Comparison of ENCODE assay signal across 8 cellular contexts in the genomic region with DNA sequence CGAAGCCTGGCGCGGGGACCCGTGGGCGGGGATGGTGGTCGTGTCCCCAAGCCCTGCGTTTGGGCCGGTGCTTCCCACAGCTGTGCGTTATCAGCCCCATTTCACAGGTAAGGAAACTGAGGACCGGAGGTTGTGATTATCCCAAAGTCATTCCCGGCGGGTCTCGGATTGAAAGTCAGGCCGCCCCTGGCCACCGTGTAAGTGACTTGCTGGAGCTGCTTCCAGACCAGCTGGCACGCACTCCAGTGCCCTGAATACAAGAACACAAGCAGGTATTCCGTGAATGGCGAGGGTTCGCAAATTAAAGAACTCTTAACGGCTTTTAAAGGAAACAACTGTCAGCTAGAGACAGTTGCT. TPM values are rescaled to one million over a fixed set of nuclear protein-coding genes. Genes with fewer than 3 reads are reported as not detected.
A peak's percentile ranks its signal among the peaks of the same experiment; 100 is the strongest.
DNase-seq lines count a peak whose midpoint lies in the region; ATAC-seq, FAIRE-seq and TF ChIP-seq lines count a peak whose summit lies in the region.

No MANE protein-coding gene starts in this region.

- H3K4me3 Mint-ChIP-seq in CD4-positive, CD25-positive, alpha-beta regulatory T cell: peak overlapping the region; percentile 90 to 97 (median 92)
- peak overlapping the region; percentile 85 for H3K4me3 Mint-ChIP-seq in astrocyte (ENCODE audit: unreplicated experiment)
- peak overlapping the region; percentile 94 to 95 for H3K4me3 Mint-ChIP-seq in stimulated activated naive CD8-positive, alpha-beta T cell treated with anti-CD3 and anti-CD28 coated beads, Interleukin-15, amount 100 ng/mL, for 72 hours

- DNase-seq in CD4-positive, CD25-positive, alpha-beta regulatory T cell: peak in 1 of 3 donors; percentile 54
- DNase-seq in astrocyte (ENCODE audit: low read depth): peak; percentile 11
- peak; percentile 16 for DNase-seq in iris pigment epithelial cell (ENCODE audit: low read depth)
- no peak for DNase-seq in stimulated activated naive CD8-positive, alpha-beta T cell treated with anti-CD3 and anti-CD28 coated beads, Interleukin-15, amount 100 ng/mL, for 72 hours

- peaks cover 0 to 2% (median 0%) of the 10 kb centered on the region in 7 donors for H3K9me3 Mint-ChIP-seq in CD4-positive, CD25-positive, alpha-beta regulatory T cell
- H3K9me3 Mint-ChIP-seq in astrocyte (ENCODE audit: unreplicated experiment): no peaks in the 10 kb centered on the region
- no peaks in the 10 kb centered on the region for H3K9me3 Mint-ChIP-seq in stimulated activated naive CD8-positive, alpha-beta T cell treated with anti-CD3 and anti-CD28 coated beads, Interleukin-15, amount 100 ng/mL, for 72 hours

- no peak for ATAC-seq in CD4-positive, CD25-positive, alpha-beta regulatory T cell (ENCODE audit: low read depth in 2 of 2)
- peak; percentile 13 for ATAC-seq in GM19324 (IDR thresholded peaks at IDR 0.05; ENCODE audit: low FRiP score, unreplicated experiment)
- ATAC-seq in stimulated activated naive CD8-positive, alpha-beta T cell treated with anti-CD3 and anti-CD28 coated beads, Interleukin-15, amount 100 ng/mL, for 72 hours: peak; percentile 2
- no peak for ATAC-seq in GM18907 (IDR thresholded peaks at IDR 0.05; ENCODE audit: unreplicated experiment)
- ATAC-seq in HG02759 (IDR thresholded peaks at IDR 0.05; ENCODE audit: unreplicated experiment): no peak

- peaks cover 10 to 44% (median 27%) of the 10 kb centered on the region in 4 donors for H3K4me1 Mint-ChIP-seq in CD4-positive, CD25-positive, alpha-beta regulatory T cell
- peaks cover 4% of the 10 kb centered on the region for H3K4me1 Mint-ChIP-seq in astrocyte (ENCODE audit: low read depth, unreplicated experiment)
- peaks cover 27% of the 10 kb centered on the region for H3K4me1 Mint-ChIP-seq in stimulated activated naive CD8-positive, alpha-beta T cell treated with anti-CD3 and anti-CD28 coated beads, Interleukin-15, amount 100 ng/mL, for 72 hours

- H3K36me3 ChIP-seq in CD4-positive, CD25-positive, alpha-beta regulatory T cell (ENCODE audit: control insufficient read depth, insufficient read depth, low read length): no peaks in the 10 kb centered on the region
- H3K36me3 ChIP-seq in HUES48 (ENCODE audit: control insufficient read depth, insufficient read depth, low read length) (peaks cover 4% of the 10 kb centered on the region; the same call in 1 of the 2 replicates), astrocyte (ENCODE audit: insufficient read depth, low read length) (no peaks in the 10 kb centered on the region)

- TF ChIP-seq CTCF in astrocyte (IDR thresholded peaks at IDR 0.05; ENCODE audit: insufficient read depth, low read depth, low read length): no peak

- H3K4me3 ChIP-seq in CD4-positive, CD25-positive, alpha-beta regulatory T cell (ENCODE audit: low read depth, low read length): peak overlapping the region; percentile 84
- H3K4me3 ChIP-seq in HUES48 (ENCODE audit: low read depth, low read length) (peak overlapping the region; percentile 98), astrocyte (ENCODE audit: insufficient read depth, low read depth, low read length) (peak overlapping the region; percentile 72)

- H3K4me1 ChIP-seq in CD4-positive, CD25-positive, alpha-beta regulatory T cell (ENCODE audit: control insufficient read depth, insufficient read depth, low read length, poor library complexity, severe bottlenecking): peaks cover 21% of the 10 kb centered on the region
- H3K4me1 ChIP-seq in HUES48 (ENCODE audit: control insufficient read depth, insufficient read depth, low read length) (peaks cover 4% of the 10 kb centered on the region; the same call in 1 of the 2 replicates), astrocyte (ENCODE audit: insufficient read depth, low read length) (peaks cover 5% of the 10 kb centered on the region)

- H3K36me3 Mint-ChIP-seq in CD4-positive, CD25-positive, alpha-beta regulatory T cell: no peaks in the 10 kb centered on the region
- no peaks in the 10 kb centered on the region for H3K36me3 Mint-ChIP-seq in astrocyte (ENCODE audit: low read depth, unreplicated experiment)

- H2AFZ ChIP-seq in astrocyte (ENCODE audit: low read depth, low read length): peak overlapping the region; percentile 94

- no peaks in the 10 kb centered on the region for H3K27me3 ChIP-seq in CD4-positive, CD25-positive, alpha-beta regulatory T cell (ENCODE audit: control insufficient read depth, insufficient read depth, low read length)
- H3K27me3 ChIP-seq in HUES48 (ENCODE audit: control insufficient read depth, insufficient read depth, low read length) (no peaks in the 10 kb centered on the region), astrocyte (ENCODE audit: insufficient read depth, low read length) (no peaks in the 10 kb centered on the region)

- H4K20me1 ChIP-seq in astrocyte (ENCODE audit: insufficient read depth, low read length): no peaks in the 10 kb centered on the region

- H3K4me2 ChIP-seq in astrocyte (ENCODE audit: low read length): peak overlapping the region; percentile 89

- no peaks in the 10 kb centered on the region for H3K9me3 ChIP-seq in CD4-positive, CD25-positive, alpha-beta regulatory T cell (ENCODE audit: control insufficient read depth in 2 of 2, low read length in 2 of 2)
- H3K9me3 ChIP-seq in HUES48 (ENCODE audit: control insufficient read depth, insufficient read depth, low read length): no peaks in the 10 kb centered on the region
- no peaks in the 10 kb centered on the region for H3K9me3 ChIP-seq in astrocyte (ENCODE audit: insufficient read depth, low read depth, low read length)

- no peak for FAIRE-seq in astrocyte (lab: Jason Lieb, UNC)

- H3K9ac ChIP-seq in HUES48 (ENCODE audit: low read depth, low read length): peak overlapping the region; percentile 99
- H3K9ac ChIP-seq in astrocyte (ENCODE audit: low read length): peak overlapping the region; percentile 95

- no peaks in the 10 kb centered on the region for H3K27me3 Mint-ChIP-seq in CD4-positive, CD25-positive, alpha-beta regulatory T cell
- H3K27me3 Mint-ChIP-seq in astrocyte (ENCODE audit: low read depth, unreplicated experiment): no peaks in the 10 kb centered on the region
- no peaks in the 10 kb centered on the region for H3K27me3 Mint-ChIP-seq in stimulated activated naive CD8-positive, alpha-beta T cell treated with anti-CD3 and anti-CD28 coated beads, Interleukin-15, amount 100 ng/mL, for 72 hours

- peak overlapping the region; percentile 89 to 94 (median 91) for H3K27ac Mint-ChIP-seq in CD4-positive, CD25-positive, alpha-beta regulatory T cell
- H3K27ac Mint-ChIP-seq in astrocyte (ENCODE audit: unreplicated experiment): peak overlapping the region; percentile 34
- peak overlapping the region; percentile 92 to 100 for H3K27ac Mint-ChIP-seq in stimulated activated naive CD8-positive, alpha-beta T cell treated with anti-CD3 and anti-CD28 coated beads, Interleukin-15, amount 100 ng/mL, for 72 hours

- H3K79me2 ChIP-seq in astrocyte (ENCODE audit: insufficient read depth, low read length): peaks cover 31% of the 10 kb centered on the region

- peak overlapping the region; percentile 85 for H3K27ac ChIP-seq in CD4-positive, CD25-positive, alpha-beta regulatory T cell (ENCODE audit: insufficient read depth, low read length, poor library complexity, severe bottlenecking)
- peak overlapping the region; percentile 97 for H3K27ac ChIP-seq in HUES48 (ENCODE audit: low read depth, low read length)
- peak overlapping the region; percentile 91 for H3K27ac ChIP-seq in astrocyte (ENCODE audit: low read depth, low read length)

RNA-seq across cellular contexts. Expression of a gene that starts 0.7 kb away (rescaled TPM):
- 34.5 TPM for total RNA-seq in CD4-positive, CD25-positive, alpha-beta regulatory T cell
- 10 to 100 TPM; 29.9 to 39.5 (median 34.3) TPM for polyA plus RNA-seq in CD4-positive, CD25-positive, alpha-beta regulatory T cell
- total RNA-seq in astrocyte: 21.1 and 22.6 TPM in 2 replicates

RNA-seq across cellular contexts. Expression of a gene that starts 46.5 kb away (rescaled TPM):
- total RNA-seq in CD4-positive, CD25-positive, alpha-beta regulatory T cell: 52.0 TPM
- 10 to 100 TPM; 42.7 to 59.7 (median 56.7) TPM for polyA plus RNA-seq in CD4-positive, CD25-positive, alpha-beta regulatory T cell
- total RNA-seq in astrocyte: 9.5 and 13.1 TPM in 2 replicates

Comparison
In these comparisons a context has a peak if more than half of its experiments do, and no peak if none do; other contexts are left out.
1. ATAC-seq: peak in GM19324 (single experiment) and stimulated activated naive CD8-positive, alpha-beta T cell treated with anti-CD3 and anti-CD28 coated beads, Interleukin-15, amount 100 ng/mL, for 72 hours (single experiment); none in CD4-positive, CD25-positive, alpha-beta regulatory T cell (0 of 2), GM18907 (single experiment) and HG02759 (single experiment).
2. DNase-seq: peak in astrocyte (single experiment) and iris pigment epithelial cell (single experiment); none in stimulated activated naive CD8-positive, alpha-beta T cell treated with anti-CD3 and anti-CD28 coated beads, Interleukin-15, amount 100 ng/mL, for 72 hours (0 of 2).
3. H3K27ac Mint-ChIP-seq: peak in every context shown above with its lines; median percentile 96 in stimulated activated naive CD8-positive, alpha-beta T cell treated with anti-CD3 and anti-CD28 coated beads, Interleukin-15, amount 100 ng/mL, for 72 hours; 91 in CD4-positive, CD25-positive, alpha-beta regulatory T cell; 34 in astrocyte.
4. Peak in every context shown above with its lines, with median percentiles within 50 percentile points of each other: H3K27ac ChIP-seq, H3K4me3 ChIP-seq and H3K4me3 Mint-ChIP-seq.